Comparison of ENCODE assay signal across 27 cellular contexts in the genomic region with DNA sequence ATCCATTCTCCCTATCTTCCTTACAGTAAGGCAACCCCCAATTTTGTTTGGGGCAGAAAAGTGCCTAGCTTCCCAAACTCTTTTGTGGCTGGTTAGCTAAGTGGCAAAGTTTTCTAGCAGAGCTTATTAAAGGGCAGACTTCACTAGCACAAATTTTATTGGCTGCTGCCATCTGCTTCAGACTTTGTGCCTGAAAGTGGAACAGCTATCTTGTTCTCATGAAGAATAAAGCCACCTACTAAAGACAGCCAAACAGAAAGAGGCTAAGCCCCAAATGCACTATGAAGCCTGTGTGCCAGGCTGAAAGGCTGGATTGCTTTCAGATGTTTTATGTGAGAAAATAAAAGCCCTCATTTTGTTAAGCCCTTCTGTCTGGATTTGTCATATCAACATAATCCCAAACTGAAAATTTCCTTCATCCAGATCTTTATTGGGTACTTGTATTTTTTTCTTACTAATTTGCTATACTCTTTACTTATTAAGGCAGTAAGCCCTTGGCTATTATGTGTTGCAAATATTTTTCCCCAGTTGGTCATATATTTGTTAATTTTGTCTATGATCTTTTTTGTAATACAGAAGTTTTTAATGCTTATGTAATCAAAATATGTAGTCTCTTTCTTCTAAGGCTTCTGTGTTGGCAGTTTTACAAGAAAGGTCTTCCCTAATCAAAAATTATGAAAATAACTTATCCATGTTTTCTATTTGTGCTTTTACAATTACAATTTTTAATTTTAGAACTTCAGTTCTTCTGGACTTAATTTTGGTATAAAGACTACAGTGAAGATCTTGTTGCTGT.
"Had no signal": no experiment of that assay in that cellular context is flagged by ENCODE, and none has a peak within 500 bp of the region (broad histone marks: within the 10 kb centered on the region; RNA-seq: fewer than 3 reads in every experiment).

No MANE protein-coding gene starts in this region.

- H3K9me3 ChIP-seq: body of pancreas, heart right ventricle, lower lobe of right lung, spleen, thyroid gland had no signal

- H3K4me1 Mint-ChIP-seq: activated CD4-positive, alpha-beta T cell treated with anti-CD3 and anti-CD28 coated beads, Interleukin-2, amount 10 ng/mL, durations not matched to agents 7 days and 5 days; activated CD8-positive, alpha-beta memory T cell treated with anti-CD3 and anti-CD28 coated beads, Interleukin-2, amount 10 ng/mL, durations not matched to agents 7 days and 5 days; activated naive CD4-positive, alpha-beta T cell treated with anti-CD3 and anti-CD28 coated beads, Interleukin-2, amount 50 U/mL, for 24 hours; endodermal cell; naive thymus-derived CD4-positive, alpha-beta T cell; neural crest cell had no signal

- H3K9me3 Mint-ChIP-seq: activated CD4-positive, alpha-beta T cell treated with anti-CD3 and anti-CD28 coated beads, Interleukin-2, amount 10 ng/mL, durations not matched to agents 7 days and 5 days; activated naive CD4-positive, alpha-beta T cell treated with anti-CD3 and anti-CD28 coated beads, Interleukin-2, amount 50 U/mL, for 24 hours; endodermal cell; naive thymus-derived CD4-positive, alpha-beta T cell; T-helper 2 cell treated with Interferon-gamma antibody and Interleukin-4, amounts not matched to agents 5 μg/mL and 100 μg/mL, for 36 hours had no signal

- H3K4me3 ChIP-seq: body of pancreas, cardiac muscle cell, heart right ventricle, lower lobe of right lung, spleen, thyroid gland had no signal

- H3K27ac Mint-ChIP-seq: activated CD4-positive, alpha-beta T cell treated with anti-CD3 and anti-CD28 coated beads, Interleukin-2, amount 10 ng/mL, durations not matched to agents 7 days and 5 days; activated CD8-positive, alpha-beta memory T cell treated with anti-CD3 and anti-CD28 coated beads, Interleukin-2, amount 10 ng/mL, durations not matched to agents 7 days and 5 days; activated CD8-positive, alpha-beta T cell treated with anti-CD3 and anti-CD28 coated beads for 36 hours; activated naive CD4-positive, alpha-beta T cell treated with anti-CD3 and anti-CD28 coated beads, Interleukin-2, amount 50 U/mL, for 24 hours; activated T-helper 1 cell treated with anti-CD3 and anti-CD28 coated beads, Interleukin-12 subunit alpha, Interleukin-12 subunit beta, Interleukin-2, Interleukin-4 antibody, amounts not matched to agents 30 ng/mL and 10 ng/mL and 1 ng/mL, durations not matched to agents 14 hours and 24 hours and 36 hours; endodermal cell; naive thymus-derived CD4-positive, alpha-beta T cell; T-helper 2 cell treated with Interferon-gamma antibody and Interleukin-4, amounts not matched to agents 5 μg/mL and 100 μg/mL, for 36 hours had no signal

- ATAC-seq: activated CD8-positive, alpha-beta memory T cell treated with anti-CD3 and anti-CD28 coated beads, Interleukin-2, amount 10 ng/mL, durations not matched to agents 7 days and 5 days; activated CD8-positive, alpha-beta T cell treated with anti-CD3 and anti-CD28 coated beads for 36 hours; body of pancreas; heart right ventricle; left cardiac atrium; lower lobe of right lung; naive thymus-derived CD4-positive, alpha-beta T cell; stimulated activated naive CD8-positive, alpha-beta T cell treated with anti-CD3 and anti-CD28 coated beads, Interleukin-15, Interleukin-2, amounts not matched to agents 100 U/mL and 50 U/mL, for 24 hours had no signal

- H3K36me3 ChIP-seq: cardiac muscle cell, lower lobe of right lung, thyroid gland, WERI-Rb-1 had no signal

- H3K4me1 ChIP-seq: body of pancreas, heart right ventricle, lower lobe of right lung, spleen, thyroid gland had no signal

- H3K4me3 Mint-ChIP-seq: activated CD4-positive, alpha-beta T cell treated with anti-CD3 and anti-CD28 coated beads, Interleukin-2, amount 10 ng/mL, durations not matched to agents 7 days and 5 days; activated CD8-positive, alpha-beta memory T cell treated with anti-CD3 and anti-CD28 coated beads, Interleukin-2, amount 10 ng/mL, durations not matched to agents 7 days and 5 days; activated CD8-positive, alpha-beta T cell treated with anti-CD3 and anti-CD28 coated beads for 36 hours; activated naive CD4-positive, alpha-beta T cell treated with anti-CD3 and anti-CD28 coated beads, Interleukin-2, amount 50 U/mL, for 24 hours; activated T-helper 1 cell treated with anti-CD3 and anti-CD28 coated beads, Interleukin-12 subunit alpha, Interleukin-12 subunit beta, Interleukin-2, Interleukin-4 antibody, amounts not matched to agents 30 ng/mL and 10 ng/mL and 1 ng/mL, durations not matched to agents 14 hours and 24 hours and 36 hours; endodermal cell; naive thymus-derived CD4-positive, alpha-beta T cell; neural crest cell; T-helper 2 cell treated with Interferon-gamma antibody and Interleukin-4, amounts not matched to agents 5 μg/mL and 100 μg/mL, for 36 hours had no signal

- H3K27me3 Mint-ChIP-seq: activated CD4-positive, alpha-beta T cell treated with anti-CD3 and anti-CD28 coated beads, Interleukin-2, amount 10 ng/mL, durations not matched to agents 7 days and 5 days; activated CD8-positive, alpha-beta memory T cell treated with anti-CD3 and anti-CD28 coated beads, Interleukin-2, amount 10 ng/mL, durations not matched to agents 7 days and 5 days; activated CD8-positive, alpha-beta T cell treated with anti-CD3 and anti-CD28 coated beads for 36 hours; activated naive CD4-positive, alpha-beta T cell treated with anti-CD3 and anti-CD28 coated beads, Interleukin-2, amount 50 U/mL, for 24 hours; naive thymus-derived CD4-positive, alpha-beta T cell had no signal

- DNase-seq: activated CD4-positive, alpha-beta T cell treated with anti-CD3 and anti-CD28 coated beads, Interleukin-2, amount 10 ng/mL, durations not matched to agents 7 days and 5 days; activated CD4-positive, CD25-positive, alpha-beta regulatory T cell treated with anti-CD3 and anti-CD28 coated beads, Interleukin-2, amount 50 U/mL, for 72 hours; activated CD8-positive, alpha-beta memory T cell treated with anti-CD3 and anti-CD28 coated beads, Interleukin-2, amount 10 ng/mL, durations not matched to agents 7 days and 5 days; activated CD8-positive, alpha-beta T cell treated with anti-CD3 and anti-CD28 coated beads for 36 hours; activated gamma-delta T cell treated with Interleukin-2 at 50 U/mL for 16 hours; body of pancreas; cortex of kidney; endodermal cell; heart right ventricle; islet precursor cell; left cardiac atrium; lower lobe of right lung; naive thymus-derived CD4-positive, alpha-beta T cell; occipital lobe; posterior cingulate gyrus; retina; spleen; stimulated activated CD4-positive, alpha-beta T cell treated with anti-CD3 and anti-CD28 coated beads, Interleukin-4, amount 100 ng/mL, for 1 hour; stimulated activated naive CD8-positive, alpha-beta T cell treated with anti-CD3 and anti-CD28 coated beads, Interleukin-15, Interleukin-2, amounts not matched to agents 100 U/mL and 50 U/mL, for 24 hours; thyroid gland; WERI-Rb-1 had no signal

- H3K36me3 Mint-ChIP-seq: activated CD8-positive, alpha-beta memory T cell treated with anti-CD3 and anti-CD28 coated beads, Interleukin-2, amount 10 ng/mL, durations not matched to agents 7 days and 5 days had no signal

- H3K27ac ChIP-seq: body of pancreas, cardiac muscle cell, epithelial cell of prostate, heart right ventricle, lower lobe of right lung, spleen, thyroid gland, WERI-Rb-1 had no signal

- H3K27me3 ChIP-seq: body of pancreas, cardiac muscle cell, heart right ventricle, spleen, thyroid gland had no signal
